20 cellular contexts compared by ENCODE assay signal in genomic region chr11:81470446-81470845, GRCh38.
"Had no signal": no experiment of that assay in that cellular context is flagged by ENCODE, and none has a peak within 500 bp of the region (broad histone marks: within the 10 kb centered on the region; RNA-seq: fewer than 3 reads in every experiment).

No MANE protein-coding gene starts in this region.

- H3K36me3 ChIP-seq: cardiac muscle cell, heart right ventricle, lower lobe of right lung, sigmoid colon, upper lobe of left lung, WERI-Rb-1 had no signal

- ATAC-seq: activated CD8-positive, alpha-beta T cell treated with anti-CD3 and anti-CD28 coated beads, Interleukin-2, amount 10 ng/mL, durations not matched to agents 7 days and 5 days; activated naive CD8-positive, alpha-beta T cell treated with anti-CD3 and anti-CD28 coated beads, Interleukin-2, amount 50 U/mL, for 24 hours; heart right ventricle; left colon; lower lobe of right lung; natural killer cell had no signal

- DNase-seq: activated CD4-positive, alpha-beta T cell treated with anti-CD3 and anti-CD28 coated beads, Interleukin-2, amount 10 ng/mL, durations not matched to agents 7 days and 5 days; activated CD4-positive, CD25-positive, alpha-beta regulatory T cell treated with anti-CD3 and anti-CD28 coated beads, Interleukin-2, amount 50 U/mL, for 72 hours; activated CD8-positive, alpha-beta T cell treated with anti-CD3 and anti-CD28 coated beads, Interleukin-2, amount 10 ng/mL, durations not matched to agents 7 days and 5 days; activated gamma-delta T cell; activated naive CD4-positive, alpha-beta T cell treated with anti-CD3 and anti-CD28 coated beads, Interleukin-2, amount 50 U/mL, for 16 hours; activated naive CD8-positive, alpha-beta T cell treated with anti-CD3 and anti-CD28 coated beads, Interleukin-2, amount 50 U/mL, for 24 hours; foreskin fibroblast; heart right ventricle; lower lobe of right lung; natural killer cell; sigmoid colon; stimulated activated CD4-positive, alpha-beta T cell treated with anti-CD3 and anti-CD28 coated beads, Interleukin-4, amount 100 ng/mL, for 1 hour; stimulated activated naive CD4-positive, alpha-beta T cell; upper lobe of left lung; WERI-Rb-1 had no signal

- H3K27ac ChIP-seq: cardiac muscle cell, heart right ventricle, lower lobe of right lung, sigmoid colon, upper lobe of left lung, WERI-Rb-1 had no signal

- H3K4me3 ChIP-seq: cardiac muscle cell, heart right ventricle, lower lobe of right lung, sigmoid colon, upper lobe of left lung had no signal

- H3K4me1 ChIP-seq: heart right ventricle, lower lobe of right lung, sigmoid colon, upper lobe of left lung had no signal

- FAIRE-seq: endometrium, keratinocyte, TTC549 had no signal

- H3K27me3 ChIP-seq: cardiac muscle cell, heart right ventricle, sigmoid colon, upper lobe of left lung had no signal

- H3K9me3 ChIP-seq: lower lobe of right lung, sigmoid colon, upper lobe of left lung had no signal
